Comparison of ENCODE assay signal across 1 cellular context in the genomic region with DNA sequence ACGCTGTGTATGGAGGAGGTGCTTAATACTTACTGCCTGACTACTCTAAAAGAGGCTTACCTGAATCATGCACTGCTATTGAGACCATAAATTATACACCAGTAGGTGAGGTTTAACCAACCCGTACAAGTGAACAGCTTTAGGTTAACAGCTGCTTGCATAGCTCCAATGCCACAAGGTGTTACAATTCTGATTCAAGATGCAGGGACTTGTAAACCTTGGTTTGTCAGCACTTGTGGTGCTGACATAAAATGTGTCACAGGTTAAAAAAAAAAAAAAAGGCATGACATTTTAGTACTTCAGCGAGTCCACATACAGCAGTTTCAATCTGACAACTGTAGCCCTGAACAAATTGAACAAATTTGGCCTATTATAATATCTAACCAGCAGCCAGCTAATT.
TF ChIP-seq lines count a peak whose summit lies in the region.

No MANE protein-coding gene starts in this region.

TF ChIP-seq in H1, 55 proteins besides CTCF, POLR2A, EP300 and RAD21:
- TF ChIP-seq SUZ12 (IDR thresholded peaks at IDR 0.05; ENCODE audit: low read length): no peak
- TF ChIP-seq CBX8 (IDR thresholded peaks at IDR 0.05; ENCODE audit: borderline replicate concordance, low read depth, low read length): no peak
- no peak for TF ChIP-seq YY1 (IDR thresholded peaks at IDR 0.05; ENCODE audit: low read depth, low read length)
- TF ChIP-seq E2F6 (IDR thresholded peaks at IDR 0.05): no peak
- TF ChIP-seq POLR2AphosphoS5 (IDR thresholded peaks at IDR 0.05; ENCODE audit: low read depth, low read length): no peak
- no peak for TF ChIP-seq CREB1 (IDR thresholded peaks at IDR 0.05)
- TF ChIP-seq USF2 (IDR thresholded peaks at IDR 0.05; ENCODE audit: low read length): no peak
- TF ChIP-seq PHF8 (conservative IDR thresholded peaks at IDR 0.05; ENCODE audit: low read depth, low read length): no peak
- no peak for TF ChIP-seq MAFK (IDR thresholded peaks at IDR 0.05; ENCODE audit: low read depth, low read length)
- TF ChIP-seq SP2 (IDR thresholded peaks at IDR 0.05; ENCODE audit: low read length): no peak
- no peak for TF ChIP-seq TAF1 (IDR thresholded peaks at IDR 0.05; ENCODE audit: low read depth, low read length)
- no peak for TF ChIP-seq TEAD4 (IDR thresholded peaks at IDR 0.05; ENCODE audit: low read depth, low read length)
- no peak for TF ChIP-seq CTBP2 (IDR thresholded peaks at IDR 0.05; ENCODE audit: borderline replicate concordance, insufficient read depth, insufficient read length, low read length)
- no peak for TF ChIP-seq EZH2 (IDR thresholded peaks at IDR 0.05; ENCODE audit: low read depth, low read length, severe bottlenecking)
- no peak for TF ChIP-seq JUN (IDR thresholded peaks at IDR 0.05; ENCODE audit: low read depth, low read length)
- no peak for TF ChIP-seq SIN3A (conservative IDR thresholded peaks at IDR 0.05 in 1 of 2, IDR thresholded peaks at IDR 0.05 in 1 of 2; ENCODE audit: low read depth in 1 of 2, low read length in 2 of 2)
